In the genomic region with DNA sequence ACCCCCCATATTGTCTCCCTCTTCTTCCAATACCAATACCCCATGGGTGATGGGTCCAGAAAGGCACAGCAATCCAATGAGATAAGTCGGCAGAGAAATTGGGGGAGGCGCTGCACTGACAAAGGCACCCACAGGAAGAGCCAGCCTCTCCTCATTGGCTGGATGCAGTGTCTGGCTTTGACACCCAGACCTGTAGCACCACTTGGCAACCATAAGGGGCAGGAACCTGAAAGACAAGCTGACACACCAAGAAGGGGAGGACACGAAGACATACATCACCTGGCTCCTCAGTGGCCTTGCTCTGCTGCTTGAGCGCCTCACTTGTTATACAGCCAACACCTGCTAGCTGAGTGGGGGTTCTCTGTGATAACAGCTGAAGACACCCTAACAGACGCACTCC, we compare ENCODE assay signal across 16 cellular contexts. TPM values are rescaled to one million over a fixed set of nuclear protein-coding genes. Genes with fewer than 3 reads are reported as not detected.
DNase-seq lines count a peak whose midpoint lies in the region; ATAC-seq, FAIRE-seq and TF ChIP-seq lines count a peak whose summit lies in the region.
"Had no signal": no experiment of that assay in that cellular context is flagged by ENCODE, and none has a peak within 500 bp of the region (broad histone marks: within the 10 kb centered on the region; RNA-seq: fewer than 3 reads in every experiment).

No MANE protein-coding gene starts in this region.

- TF ChIP-seq POLR2A in HepG2 (IDR thresholded peaks at IDR 0.05; ENCODE audit: insufficient read depth in 1 of 2, low read depth in 2 of 2, low read length in 2 of 2), result no peak
- no peak for TF ChIP-seq POLR2A in right lobe of liver (IDR thresholded peaks at IDR 0.05)

- H3K27me3 ChIP-seq in HepG2 (ENCODE audit: control insufficient read depth in 1 of 2, insufficient read depth in 2 of 2, low read length in 2 of 2) (no peaks in the 10 kb centered on the region), right lobe of liver (no peaks in the 10 kb centered on the region), MM.1S (replicated peaks; ENCODE audit: insufficient read depth, low read length) (no peaks in the 10 kb centered on the region)
- H3K27me3 ChIP-seq: BLaER1 treated with 17β-estradiol and CSF1 and Interleukin-3, amounts not matched to agents 10 nM and 100 nM had no signal

- intact Hi-C loops in HepG2 (cut with micrococcal nuclease; ENCODE audit: unreplicated experiment) (no loop called here), right lobe of liver (cut with DNase I) (no loop called here)

- no peaks in the 10 kb centered on the region for H3K9me2 ChIP-seq in MM.1S (replicated peaks; ENCODE audit: insufficient read depth, low read length)

- no peak overlapping the region for H2AFZ ChIP-seq in HepG2 (ENCODE audit: low read length)
- no peak overlapping the region for H2AFZ ChIP-seq in MM.1S (ENCODE audit: low read length)
- H2AFZ ChIP-seq: GM23248 had no signal

- DNase-seq in HepG2 (ENCODE audit: low spot score) (no peak), right lobe of liver (no peak), MM.1S (peak; percentile 3)
- no peak for DNase-seq in stimulated activated CD4-positive, alpha-beta T cell treated with anti-CD3 and anti-CD28 coated beads, Interleukin-2, amount 100 ng/mL, for 48 hours
- DNase-seq: 8988T, COR-L47, DMS 273 treated with DMSO at 0.1 percent for 48 hours, DMS53, GM23248 had no signal

- no TSS peak for BruUV-seq in HepG2 (replicated peaks; lab: Mats Ljungman, UMichigan)

- no peaks in the 10 kb centered on the region for H3K4me1 ChIP-seq in HepG2 (ENCODE audit: insufficient read depth, low read length)
- no peaks in the 10 kb centered on the region for H3K4me1 ChIP-seq in right lobe of liver
- no peaks in the 10 kb centered on the region for H3K4me1 ChIP-seq in MM.1S (ENCODE audit: low read length)
- H3K4me1 ChIP-seq: BLaER1 treated with 17β-estradiol and CSF1 and Interleukin-3, amounts not matched to agents 10 nM and 100 nM had no signal

- in situ Hi-C loops in HepG2 (cut with HindIII; ENCODE audit: extremely low pct_ligation_motif_present, low pct_unique_long_range_greater_than_20kb), result no loop called here

- 83% methylated on average over 5 of the region's 5 CpGs for WGBS in HepG2 (ENCODE audit: low lambda C conversion rate)
- WGBS in right lobe of liver (ENCODE audit: insufficient coverage, low coverage, low lambda C conversion rate, missing lambda C conversion rate), result no CpG with 5 or more reads among the region's 5 CpGs

- ATAC-seq in HepG2 (peak; percentile 31; the same call in 2 of the 3 replicates), right lobe of liver (no peak), esophagus mucosa (peak; percentile 69), HG02870 (IDR thresholded peaks at IDR 0.05; ENCODE audit: unreplicated experiment) (no peak), GM18502 (IDR thresholded peaks at IDR 0.05; ENCODE audit: poor library complexity, unreplicated experiment) (no peak)

- no peak for TF ChIP-seq EP300 in HepG2 (IDR thresholded peaks at IDR 0.05; ENCODE audit: low read depth in 2 of 2, low read length in 2 of 2)
- TF ChIP-seq EP300 in HepG2 (CRISPR knock-in tag; IDR thresholded peaks at IDR 0.05; ENCODE audit: borderline replicate concordance), result no peak

- no peak for TF ChIP-seq RAD21 in HepG2 (CRISPR knock-in tag; IDR thresholded peaks at IDR 0.05)

- CTCF ChIA-PET in HepG2 (lab: Yijun Ruan, JAX; ENCODE audit: low intra/inter-chr PET ratio, low total read pairs), result no interaction called here

- POLR2A ChIA-PET in HepG2 (lab: Yijun Ruan, JAX), result no interaction called here

- H3K36me3 ChIP-seq in HepG2 (replicated peaks in 1 of 2; ENCODE audit: control insufficient read depth in 1 of 2, insufficient read depth in 2 of 2, low read length in 2 of 2) (peaks cover 13 to 42% of the 10 kb centered on the region in 2 experiments), right lobe of liver (peaks cover 0 to 14% (median 0%) of the 10 kb centered on the region in 4 donors), MM.1S (replicated peaks; ENCODE audit: insufficient read depth, low read length) (no peaks in the 10 kb centered on the region)

- no peak for TF ChIP-seq CTCF in HepG2 (CRISPR knock-in tag; IDR thresholded peaks at IDR 0.05)
- TF ChIP-seq CTCF in right lobe of liver (IDR thresholded peaks at IDR 0.05), result no peak
- no peak for TF ChIP-seq CTCF in MM.1S (IDR thresholded peaks at IDR 0.05; ENCODE audit: low read length)

- H3K4me2 ChIP-seq in HepG2 (ENCODE audit: low read depth, low read length), result no peak overlapping the region
- no peak overlapping the region for H3K4me2 ChIP-seq in MM.1S (ENCODE audit: low read depth, low read length)
- H3K4me2 ChIP-seq: BLaER1 treated with 17β-estradiol and CSF1 and Interleukin-3, amounts not matched to agents 10 nM and 100 nM had no signal

- H3K27ac ChIP-seq in HepG2 (ENCODE audit: extremely low read length, insufficient read depth, low read length), result no peak overlapping the region
- H3K27ac ChIP-seq in right lobe of liver, result no peak overlapping the region
- no peak overlapping the region for H3K27ac ChIP-seq in MM.1S (ENCODE audit: low read length)
- H3K27ac ChIP-seq: BLaER1 treated with 17β-estradiol and CSF1 and Interleukin-3, amounts not matched to agents 10 nM and 100 nM; GM23248 had no signal

- no peak overlapping the region for H3K9ac ChIP-seq in HepG2 (ENCODE audit: insufficient read depth, low read depth, low read length)
- no peak overlapping the region for H3K9ac ChIP-seq in MM.1S (ENCODE audit: low read length)
- H3K9ac ChIP-seq: BLaER1 treated with 17β-estradiol and CSF1 and Interleukin-3, amounts not matched to agents 10 nM and 100 nM; GM23248 had no signal

- no peaks in the 10 kb centered on the region for H3K9me3 ChIP-seq in HepG2 (ENCODE audit: low read length)
- H3K9me3 ChIP-seq in right lobe of liver, result no peaks in the 10 kb centered on the region
- no peaks in the 10 kb centered on the region for H3K9me3 ChIP-seq in MM.1S (replicated peaks; ENCODE audit: insufficient read depth, low read length)

- no peaks in the 10 kb centered on the region for H4K20me1 ChIP-seq in HepG2 (ENCODE audit: insufficient read depth, low read length)
- no peaks in the 10 kb centered on the region for H4K20me1 ChIP-seq in MM.1S (ENCODE audit: insufficient read depth, low read length)

- no peaks in the 10 kb centered on the region for H3F3A ChIP-seq in MM.1S (ENCODE audit: insufficient read depth, low read length)

- H3K4me3 ChIP-seq in HepG2 (replicated peaks in 1 of 3; ENCODE audit: insufficient read depth in 1 of 3, low read depth in 2 of 3, low read length in 3 of 3) (no peak overlapping the region), right lobe of liver (no peak overlapping the region), MM.1S (ENCODE audit: low read length) (no peak overlapping the region)
- H3K4me3 ChIP-seq: BLaER1 treated with 17β-estradiol and CSF1 and Interleukin-3, amounts not matched to agents 10 nM and 100 nM; GM23248 had no signal

- H3K79me2 ChIP-seq in HepG2 (ENCODE audit: insufficient read depth, low read length) (no peaks in the 10 kb centered on the region), MM.1S (ENCODE audit: low read length) (no peaks in the 10 kb centered on the region)

- FAIRE-seq in HepG2 (lab: Jason Lieb, UNC), result no peak
- FAIRE-seq: G401.6, GM19239, H54 had no signal

RNA-seq across cellular contexts. Expression of a gene that starts 19.4 kb away (rescaled TPM):
- total RNA-seq in HepG2 (2016; rRNA removed; fragmentation: Illumina TruSeq; extraction: Trizol) (1.1 and 3.9 TPM in 2 replicates), right lobe of liver (under 1 TPM in 5 of 6 experiments, not detected in 1; 0.11 to 0.40 (median 0.18) TPM), esophagus mucosa (20.0 TPM)
- total RNA-seq in HepG2 (2016; cell fraction: cytosol; rRNA removed; fragmentation: Illumina TruSeq; extraction: Trizol; ENCODE audit: low read depth), result 0.30 and 1.1 TPM in 2 replicates
- 0.82 and 4.9 TPM in 2 replicates for total RNA-seq in HepG2 (2016; cell fraction: insoluble cytoplasmic fraction; rRNA removed; fragmentation: Illumina TruSeq; extraction: Trizol)
- 1.4 and 1.8 TPM in 2 replicates for total RNA-seq in HepG2 (2016; cell fraction: membrane; rRNA removed; fragmentation: Illumina TruSeq; extraction: Trizol)
- 5.0 and 8.1 TPM in 2 replicates for total RNA-seq in HepG2 (2016; cell fraction: nucleus; rRNA removed; fragmentation: Illumina TruSeq; extraction: Trizol)
- polyA plus RNA-seq in HepG2 (2011; rRNA removed), result 24.7 and 27.0 TPM in 2 replicates
- 6.2 and 8.6 TPM in 2 replicates for polyA plus RNA-seq in HepG2 (2011; cell fraction: cytosol; rRNA removed)
- 212 and 304 TPM in 2 replicates for polyA plus RNA-seq in HepG2 (2011; cell fraction: nucleus; rRNA removed)
- 9.7 and 13.8 TPM in 2 replicates for polyA plus RNA-seq in HepG2 (2012)
- 0.50 and 0.84 TPM in 2 replicates for polyA plus RNA-seq in HepG2 (2016; cell fraction: cytosol; fragmentation: Illumina TruSeq; extraction: Trizol; ENCODE audit: low read depth)
- polyA plus RNA-seq in HepG2 (2016; cell fraction: insoluble cytoplasmic fraction; fragmentation: Illumina TruSeq; extraction: Trizol; ENCODE audit: low read depth), result 1.1 and 1.8 TPM in 2 replicates
- 0.65 and 0.70 TPM in 2 replicates for polyA plus RNA-seq in HepG2 (2016; cell fraction: membrane; fragmentation: Illumina TruSeq; extraction: Trizol; ENCODE audit: low read depth)
- polyA plus RNA-seq in HepG2 (2016; cell fraction: nucleus; fragmentation: Illumina TruSeq; extraction: Trizol; ENCODE audit: insufficient read depth, low read depth), result 16.5 and 18.2 TPM in 2 replicates
- polyA minus RNA-seq in HepG2 (2011; rRNA and poly(A)+ RNA removed; ENCODE audit: low replicate concordance), result 1.9 and 33.5 TPM in 2 replicates
- 10.2 and 17.1 TPM in 2 replicates for polyA minus RNA-seq in HepG2 (2011; cell fraction: cytosol; rRNA and poly(A)+ RNA removed)
- 44.0 and 47.5 TPM in 2 replicates for polyA minus RNA-seq in HepG2 (2011; cell fraction: nucleus; rRNA and poly(A)+ RNA removed)

RNA-seq across cellular contexts. Expression of a gene that starts 49.1 kb away (rescaled TPM):
- total RNA-seq in HepG2 (2016; rRNA removed; fragmentation: Illumina TruSeq; extraction: Trizol) (101 and 103 TPM in 2 replicates), right lobe of liver (10 to 100 TPM; 17.5 to 38.8 (median 26.7) TPM), esophagus mucosa (60.6 TPM)
- total RNA-seq in HepG2 (2016; cell fraction: cytosol; rRNA removed; fragmentation: Illumina TruSeq; extraction: Trizol; ENCODE audit: low read depth), result 30.5 and 31.5 TPM in 2 replicates
- total RNA-seq in HepG2 (2016; cell fraction: insoluble cytoplasmic fraction; rRNA removed; fragmentation: Illumina TruSeq; extraction: Trizol), result 108 TPM in 2 replicates
- 45.6 and 53.1 TPM in 2 replicates for total RNA-seq in HepG2 (2016; cell fraction: membrane; rRNA removed; fragmentation: Illumina TruSeq; extraction: Trizol)
- 51.5 and 65.6 TPM in 2 replicates for total RNA-seq in HepG2 (2016; cell fraction: nucleus; rRNA removed; fragmentation: Illumina TruSeq; extraction: Trizol)
- 60.1 and 73.4 TPM in 2 replicates for polyA plus RNA-seq in HepG2 (2011; rRNA removed)
- 53.2 and 73.4 TPM in 2 replicates for polyA plus RNA-seq in HepG2 (2011; cell fraction: cytosol; rRNA removed)
- 110 and 129 TPM in 2 replicates for polyA plus RNA-seq in HepG2 (2011; cell fraction: nucleus; rRNA removed)
- polyA plus RNA-seq in HepG2 (2012), result 55.6 and 63.4 TPM in 2 replicates
- polyA plus RNA-seq in HepG2 (2016; cell fraction: cytosol; fragmentation: Illumina TruSeq; extraction: Trizol; ENCODE audit: low read depth), result 27.3 and 27.6 TPM in 2 replicates
- polyA plus RNA-seq in HepG2 (2016; cell fraction: insoluble cytoplasmic fraction; fragmentation: Illumina TruSeq; extraction: Trizol; ENCODE audit: low read depth), result 106 and 109 TPM in 2 replicates
- polyA plus RNA-seq in HepG2 (2016; cell fraction: membrane; fragmentation: Illumina TruSeq; extraction: Trizol; ENCODE audit: low read depth), result 28.9 and 33.4 TPM in 2 replicates
- polyA plus RNA-seq in HepG2 (2016; cell fraction: nucleus; fragmentation: Illumina TruSeq; extraction: Trizol; ENCODE audit: insufficient read depth, low read depth), result 144 and 151 TPM in 2 replicates
- polyA minus RNA-seq in HepG2 (2011; rRNA and poly(A)+ RNA removed; ENCODE audit: low replicate concordance), result 24.1 and 25.5 TPM in 2 replicates
- 15.4 and 25.9 TPM in 2 replicates for polyA minus RNA-seq in HepG2 (2011; cell fraction: cytosol; rRNA and poly(A)+ RNA removed)
- polyA minus RNA-seq in HepG2 (2011; cell fraction: nucleus; rRNA and poly(A)+ RNA removed), result 23.0 and 28.2 TPM in 2 replicates

RNA-seq across cellular contexts. Expression of a gene that starts 53.9 kb away (rescaled TPM):
- total RNA-seq in HepG2 (2016; rRNA removed; fragmentation: Illumina TruSeq; extraction: Trizol) (75.4 and 149 TPM in 2 replicates), right lobe of liver (10 to 100 TPM; 55.0 to 76.1 (median 60.1) TPM), esophagus mucosa (47.8 TPM)
- 59.4 and 65.6 TPM in 2 replicates for total RNA-seq in HepG2 (2016; cell fraction: cytosol; rRNA removed; fragmentation: Illumina TruSeq; extraction: Trizol; ENCODE audit: low read depth)
- 69.3 and 161 TPM in 2 replicates for total RNA-seq in HepG2 (2016; cell fraction: insoluble cytoplasmic fraction; rRNA removed; fragmentation: Illumina TruSeq; extraction: Trizol)
- total RNA-seq in HepG2 (2016; cell fraction: membrane; rRNA removed; fragmentation: Illumina TruSeq; extraction: Trizol), result 57.6 and 58.7 TPM in 2 replicates
- 105 and 136 TPM in 2 replicates for total RNA-seq in HepG2 (2016; cell fraction: nucleus; rRNA removed; fragmentation: Illumina TruSeq; extraction: Trizol)
- polyA plus RNA-seq in HepG2 (2011; rRNA removed), result 96.7 and 116 TPM in 2 replicates
- polyA plus RNA-seq in HepG2 (2011; cell fraction: cytosol; rRNA removed), result 133 and 142 TPM in 2 replicates
- polyA plus RNA-seq in HepG2 (2011; cell fraction: nucleus; rRNA removed), result 122 and 134 TPM in 2 replicates
- 104 and 147 TPM in 2 replicates for polyA plus RNA-seq in HepG2 (2012)
- polyA plus RNA-seq in HepG2 (2016; cell fraction: cytosol; fragmentation: Illumina TruSeq; extraction: Trizol; ENCODE audit: low read depth), result 51.1 and 51.9 TPM in 2 replicates
- polyA plus RNA-seq in HepG2 (2016; cell fraction: insoluble cytoplasmic fraction; fragmentation: Illumina TruSeq; extraction: Trizol; ENCODE audit: low read depth), result 80.6 and 85.9 TPM in 2 replicates
- polyA plus RNA-seq in HepG2 (2016; cell fraction: membrane; fragmentation: Illumina TruSeq; extraction: Trizol; ENCODE audit: low read depth), result 52.8 and 53.4 TPM in 2 replicates
- 240 and 250 TPM in 2 replicates for polyA plus RNA-seq in HepG2 (2016; cell fraction: nucleus; fragmentation: Illumina TruSeq; extraction: Trizol; ENCODE audit: insufficient read depth, low read depth)
- polyA minus RNA-seq in HepG2 (2011; rRNA and poly(A)+ RNA removed; ENCODE audit: low replicate concordance), result 19.0 and 51.1 TPM in 2 replicates
- polyA minus RNA-seq in HepG2 (2011; cell fraction: cytosol; rRNA and poly(A)+ RNA removed), result 40.1 and 44.2 TPM in 2 replicates
- polyA minus RNA-seq in HepG2 (2011; cell fraction: nucleus; rRNA and poly(A)+ RNA removed), result 48.9 and 52.6 TPM in 2 replicates

Comparison
In these comparisons a context has a peak if more than half of its experiments do, and no peak if none do; other contexts are left out.
1. ATAC-seq: peak in HepG2 (single experiment) and esophagus mucosa (single experiment); none in right lobe of liver (0 of 4), HG02870 (single experiment) and GM18502 (single experiment).